Comparison of ENCODE assay signal across 8 cellular contexts in the genomic region with DNA sequence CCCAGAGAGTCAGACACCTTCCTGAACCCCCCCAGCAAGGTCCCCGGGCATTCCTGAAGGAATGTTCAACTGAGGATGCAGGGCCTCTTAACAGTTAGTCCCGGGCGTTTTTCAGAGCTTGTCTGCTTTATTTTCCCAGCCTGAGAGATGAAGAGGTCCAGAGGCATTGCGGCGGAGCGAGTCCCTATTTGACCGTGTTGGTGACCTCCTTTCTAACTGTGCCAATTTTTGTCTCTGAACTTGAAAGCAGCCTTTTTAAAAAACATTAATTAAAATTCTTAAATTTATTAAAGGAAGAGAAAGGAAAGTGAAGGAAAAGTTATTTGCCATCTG. TPM values are rescaled to one million over a fixed set of nuclear protein-coding genes. Genes with fewer than 3 reads are reported as not detected.
DNase-seq lines count a peak whose midpoint lies in the region; ATAC-seq, FAIRE-seq and TF ChIP-seq lines count a peak whose summit lies in the region.

No MANE protein-coding gene starts in this region.

- H3K4me2 ChIP-seq in DOHH2 (ENCODE audit: low read length) = peak overlapping the region; percentile 75
- peak overlapping the region; percentile 94 for H3K4me2 ChIP-seq in keratinocyte (ENCODE audit: control insufficient read depth, extremely low read depth, insufficient read depth, low read depth, low read length)

- DNase-seq in adipocyte (ENCODE audit: low read depth) (no peak), keratinocyte (ENCODE audit: low read depth, low spot score) (no peak), thoracic aorta (ENCODE audit: low spot score) (no peak), NCI-H1436 (lab: John Stamatoyannopoulos, UW) (no peak)

- H3K9ac ChIP-seq in adipocyte (ENCODE audit: low read length) (peak overlapping the region; percentile 99), keratinocyte (ENCODE audit: control insufficient read depth, extremely low read depth, insufficient read depth, low read length) (peak overlapping the region; percentile 86)

- H3K36me3 ChIP-seq in DOHH2 (ENCODE audit: control insufficient read depth, low read length) (peaks cover 29% of the 10 kb centered on the region), adipocyte (ENCODE audit: control insufficient read depth, insufficient read depth, low read length, severe bottlenecking) (no peaks in the 10 kb centered on the region), keratinocyte (ENCODE audit: control insufficient read depth in 2 of 2, extremely low read depth in 1 of 2, insufficient read depth in 2 of 2, low read length in 2 of 2) (peaks cover 0 to under 1% of the 10 kb centered on the region in 2 experiments), thoracic aorta (no peaks in the 10 kb centered on the region)

- dilution Hi-C loops in keratinocyte (cut with MboI; ENCODE audit: extremely low pct_ligation_motif_present, low sequenced_read_pairs) = no loop called here

- no peaks in the 10 kb centered on the region for H3K9me2 ChIP-seq in DOHH2 (replicated peaks; ENCODE audit: control insufficient read depth, low read length)

- H3K4me1 ChIP-seq in DOHH2 (ENCODE audit: control insufficient read depth, low read length) = peaks cover 12% of the 10 kb centered on the region
- peaks cover 27% of the 10 kb centered on the region for H3K4me1 ChIP-seq in adipocyte (ENCODE audit: control insufficient read depth, insufficient read depth, low read length)
- H3K4me1 ChIP-seq in keratinocyte (ENCODE audit: control insufficient read depth, extremely low read depth, insufficient read depth, low read length) = peaks cover 11% of the 10 kb centered on the region
- H3K4me1 ChIP-seq in thoracic aorta (ENCODE audit: control insufficient read depth in 1 of 2, low read depth in 2 of 2) = peaks cover 11 to 13% of the 10 kb centered on the region in 2 donors

- no peaks in the 10 kb centered on the region for H3K9me1 ChIP-seq in keratinocyte (ENCODE audit: control insufficient read depth, extremely low read depth, insufficient read depth, low read length)

- peak overlapping the region; percentile 94 for H2AFZ ChIP-seq in keratinocyte (ENCODE audit: control insufficient read depth, low read length)

- TF ChIP-seq CTCF in DOHH2 (IDR thresholded peaks at IDR 0.05; ENCODE audit: low read depth, low read length, poor library complexity, severe bottlenecking) (no peak), keratinocyte (optimal IDR thresholded peaks at IDR 0.05 in 1 of 3, IDR thresholded peaks at IDR 0.05 in 1 of 3, conservative IDR thresholded peaks at IDR 0.05 in 1 of 3; ENCODE audit: extremely low read depth in 1 of 3, insufficient read depth in 2 of 3, low read length in 3 of 3) (no peak), thoracic aorta (IDR thresholded peaks at IDR 0.05) (no peak)

- FAIRE-seq in keratinocyte (lab: Jason Lieb, UNC) = no peak

- peak; percentile 10 for ATAC-seq in HG03066 (IDR thresholded peaks at IDR 0.05; ENCODE audit: low read depth, unreplicated experiment)
- ATAC-seq in thoracic aorta (ENCODE audit: insufficient number of reproducible peaks, low FRiP score, low read depth) = no peak
- ATAC-seq in GM18907 (IDR thresholded peaks at IDR 0.05; ENCODE audit: unreplicated experiment) = no peak
- ATAC-seq in GM18861 (IDR thresholded peaks at IDR 0.05; ENCODE audit: unreplicated experiment) = no peak

- peaks cover 2% of the 10 kb centered on the region; the same call in 1 of the 2 replicates for H3F3A ChIP-seq in DOHH2 (ENCODE audit: control insufficient read depth, insufficient read depth)

- peak overlapping the region; percentile 83 for H3K4me3 ChIP-seq in DOHH2 (ENCODE audit: low read length)
- H3K4me3 ChIP-seq in adipocyte (ENCODE audit: low read length) = peak overlapping the region; percentile 100
- peak overlapping the region; percentile 77 to 93 (median 78) for H3K4me3 ChIP-seq in keratinocyte (ENCODE audit: control insufficient read depth in 2 of 3, extremely low read depth in 1 of 3, insufficient read depth in 2 of 3, low read depth in 1 of 3, low read length in 3 of 3)
- H3K4me3 ChIP-seq in thoracic aorta = peak overlapping the region; percentile 77

- H3K27ac ChIP-seq in DOHH2 (ENCODE audit: low read depth, low read length) (peak overlapping the region; percentile 55), keratinocyte (ENCODE audit: control insufficient read depth, insufficient read depth, low read length) (peak overlapping the region; percentile 75), thoracic aorta (peak overlapping the region; percentile 88 to 90)

- H3K9me3 ChIP-seq in DOHH2 (ENCODE audit: control insufficient read depth, insufficient read depth, low read length) = no peaks in the 10 kb centered on the region
- H3K9me3 ChIP-seq in adipocyte (ENCODE audit: control insufficient read depth, low read length) = no peaks in the 10 kb centered on the region
- no peaks in the 10 kb centered on the region for H3K9me3 ChIP-seq in keratinocyte (ENCODE audit: control insufficient read depth, low read depth, low read length)
- H3K9me3 ChIP-seq in thoracic aorta = no peaks in the 10 kb centered on the region

- H3K27me3 ChIP-seq in DOHH2 (ENCODE audit: control insufficient read depth, low read length) (no peaks in the 10 kb centered on the region), adipocyte (replicated peaks; ENCODE audit: control insufficient read depth, insufficient read depth, low read length) (no peaks in the 10 kb centered on the region), keratinocyte (ENCODE audit: control insufficient read depth, extremely low read depth, insufficient read depth, low read length) (no peaks in the 10 kb centered on the region), thoracic aorta (replicated peaks; ENCODE audit: insufficient read depth) (no peaks in the 10 kb centered on the region)

- H3K79me2 ChIP-seq in DOHH2 (ENCODE audit: control insufficient read depth, low read length) (peaks cover 42% of the 10 kb centered on the region), keratinocyte (ENCODE audit: control insufficient read depth, insufficient read depth, low read length) (peaks cover 34% of the 10 kb centered on the region)

- H4K20me1 ChIP-seq in DOHH2 (ENCODE audit: control insufficient read depth, insufficient read depth, low read depth, low read length) = no peaks in the 10 kb centered on the region
- H4K20me1 ChIP-seq in keratinocyte (ENCODE audit: control insufficient read depth, extremely low read depth, insufficient read depth, low read length) = no peaks in the 10 kb centered on the region

RNA-seq across cellular contexts. Expression of gene PTAR1, which starts 0.4 kb away (rescaled TPM):
- polyA plus RNA-seq in keratinocyte = 10.4 to 15.5 TPM (median 11.5 TPM) in 3 replicates
- 4.5 TPM for polyA plus RNA-seq in keratinocyte (2011; ENCODE audit: low read depth)
- 4.9 and 7.9 TPM in 2 replicates for polyA plus RNA-seq in keratinocyte (2011; cell fraction: cytosol; rRNA removed)
- 20.7 and 28.4 TPM in 2 replicates for polyA plus RNA-seq in keratinocyte (2011; cell fraction: nucleus; rRNA removed)
- polyA plus RNA-seq in keratinocyte (2012; ENCODE audit: low replicate concordance) = 6.8 and 13.8 TPM in 2 replicates
- polyA minus RNA-seq in keratinocyte = 11.8 to 48.7 TPM (median 41.5 TPM) in 3 replicates
- polyA minus RNA-seq in keratinocyte (2011; cell fraction: cytosol; rRNA and poly(A)+ RNA removed) = 15.0 TPM
- polyA minus RNA-seq in keratinocyte (2011; cell fraction: nucleus; rRNA and poly(A)+ RNA removed) = 33.1 and 53.0 TPM in 2 replicates
- 10 to 100 TPM; 55.1 to 55.5 TPM for total RNA-seq in thoracic aorta
